ENCODE assay signal across 20 cellular contexts in the genomic region with DNA sequence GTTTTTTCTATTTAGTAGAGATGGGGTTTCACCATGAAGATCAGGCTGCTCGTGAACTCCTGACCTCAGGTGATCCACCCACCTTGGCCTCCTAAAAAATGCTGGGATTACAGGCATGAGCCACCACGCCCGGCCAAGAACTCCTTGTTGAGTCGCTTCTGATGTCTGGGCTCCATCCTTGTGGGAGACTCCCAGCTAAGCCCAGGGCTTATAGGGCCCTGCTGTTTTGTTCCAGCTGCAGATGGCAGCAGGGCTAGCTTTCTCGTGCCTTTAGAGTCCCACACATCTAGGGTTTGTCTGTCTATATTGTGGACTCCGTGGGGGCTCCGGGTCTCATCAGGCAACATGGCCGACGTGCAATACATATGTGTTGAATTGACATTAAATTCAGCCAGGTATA.
"Had no signal": no experiment of that assay in that cellular context is flagged by ENCODE, and none has a peak within 500 bp of the region (broad histone marks: within the 10 kb centered on the region; RNA-seq: fewer than 3 reads in every experiment).

No MANE protein-coding gene starts in this region.

- H3K4me3 Mint-ChIP-seq: dendritic cell treated with granulocyte-macrophage colony-stimulating factor and Interleukin-4, amounts not matched to agents 40 ng/mL and 50 ng/mL, for 4 days; effector memory CD8-positive, alpha-beta T cell; immature natural killer cell; mesothelial cell of epicardium; naive B cell had no signal

- H3K27ac Mint-ChIP-seq: dendritic cell treated with granulocyte-macrophage colony-stimulating factor and Interleukin-4, amounts not matched to agents 40 ng/mL and 50 ng/mL, for 4 days; effector memory CD8-positive, alpha-beta T cell; mesothelial cell of epicardium had no signal

- H3K27me3 Mint-ChIP-seq: dendritic cell treated with granulocyte-macrophage colony-stimulating factor and Interleukin-4, amounts not matched to agents 40 ng/mL and 50 ng/mL, for 4 days; naive B cell had no signal

- H3K9me3 ChIP-seq: colonic mucosa, esophagus muscularis mucosa, gastroesophageal sphincter, heart left ventricle, left lung, lower lobe of right lung, mucosa of descending colon had no signal

- H3K27me3 ChIP-seq: colonic mucosa, heart left ventricle, hepatocyte, left lung had no signal

- DNase-seq: colonic mucosa; cortex of kidney; effector CD8-positive, alpha-beta T cell; effector memory CD8-positive, alpha-beta T cell; foreskin keratinocyte; heart left ventricle; hypothalamus; immature natural killer cell; left cardiac atrium; left lung; left ventricle myocardium superior; lower lobe of right lung; mesenchymal stem cell; mucosa of descending colon; naive B cell had no signal

- H3K4me1 ChIP-seq: colonic mucosa, esophagus muscularis mucosa, foreskin keratinocyte, gastroesophageal sphincter had no signal

- H3K36me3 ChIP-seq: colonic mucosa, esophagus muscularis mucosa, gastroesophageal sphincter, heart left ventricle, left lung, lower lobe of right lung had no signal

- H3K4me3 ChIP-seq: colonic mucosa, esophagus muscularis mucosa, gastroesophageal sphincter, heart left ventricle, hepatocyte, left lung, lower lobe of right lung, mucosa of descending colon had no signal

- H3K9me3 Mint-ChIP-seq: dendritic cell treated with granulocyte-macrophage colony-stimulating factor and Interleukin-4, amounts not matched to agents 40 ng/mL and 50 ng/mL, for 4 days; effector memory CD8-positive, alpha-beta T cell; immature natural killer cell; mesothelial cell of epicardium had no signal

- H3K36me3 Mint-ChIP-seq: immature natural killer cell, mesothelial cell of epicardium, naive B cell had no signal

- ATAC-seq: effector memory CD8-positive, alpha-beta T cell; foreskin keratinocyte; gastroesophageal sphincter; heart left ventricle; left cardiac atrium; left lung; left ventricle myocardium superior; lower lobe of right lung; mucosa of descending colon had no signal

- H3K4me1 Mint-ChIP-seq: mesothelial cell of epicardium had no signal
